7 cellular contexts compared by ENCODE assay signal in genomic region chr13:113314112-113314511, GRCh38. TPM values are rescaled to one million over a fixed set of nuclear protein-coding genes. Genes with fewer than 3 reads are reported as not detected.
"Had no signal": no experiment of that assay in that cellular context is flagged by ENCODE, and none has a peak within 500 bp of the region (broad histone marks: within the 10 kb centered on the region; RNA-seq: fewer than 3 reads in every experiment).

No MANE protein-coding gene starts in this region.

RNA-seq across cellular contexts. Expression of gene GRTP1, which starts 49.8 kb away (rescaled TPM):
- total RNA-seq: activated CD4-positive, alpha-beta T cell treated with anti-CD3 and anti-CD28 coated beads, Interleukin-2, amount 10 ng/mL, durations not matched to agents 24 days and 14 days; activated CD8-positive, alpha-beta memory T cell treated with anti-CD3 and anti-CD28 coated beads for 36 hours; activated CD8-positive, alpha-beta memory T cell treated with anti-CD3 and anti-CD28 coated beads, Interleukin-2, amount 10 ng/mL, durations not matched to agents 7 days and 5 days; activated CD8-positive, alpha-beta T cell treated with anti-CD3 and anti-CD28 coated beads, Interleukin-2, amount 10 ng/mL, durations not matched to agents 7 days and 5 days; activated naive CD8-positive, alpha-beta T cell treated with anti-CD3 and anti-CD28 coated beads for 36 hours; activated T-helper 1 cell treated with anti-CD3 and anti-CD28 coated beads, Interleukin-12 subunit alpha, Interleukin-12 subunit beta, Interleukin-2, Interleukin-4 antibody, amounts not matched to agents 30 ng/mL and 10 ng/mL and 1 ng/mL, durations not matched to agents 14 hours and 24 hours and 36 hours; activated T-helper 2 cell treated with anti-CD3 and anti-CD28 coated beads, Interferon-gamma antibody, Interleukin-2, Interleukin-4, amounts not matched to agents 10 μg/mL and 5 μg/mL and 100 μg/mL, durations not matched to agents 14 hours and 24 hours and 36 hours had no signal
